ENCODE assay signal across 11 cellular contexts in genomic region chr3:172515130-172515918, GRCh38. TPM values are rescaled to one million over a fixed set of nuclear protein-coding genes. Genes with fewer than 3 reads are reported as not detected.
DNase-seq lines count a peak whose midpoint lies in the region; ATAC-seq, FAIRE-seq and TF ChIP-seq lines count a peak whose summit lies in the region.
"Had no signal": no experiment of that assay in that cellular context is flagged by ENCODE, and none has a peak within 500 bp of the region (broad histone marks: within the 10 kb centered on the region; RNA-seq: fewer than 3 reads in every experiment).

No MANE protein-coding gene starts in this region.

- TF ChIP-seq CTCF in heart right ventricle (IDR thresholded peaks at IDR 0.05) (no peak), lower lobe of right lung (IDR thresholded peaks at IDR 0.05) (no peak), upper lobe of right lung (IDR thresholded peaks at IDR 0.05) (no peak)

- H3K36me3 ChIP-seq in heart right ventricle, result peaks cover 0 to 60% (median 13%) of the 10 kb centered on the region in 9 donors
- H3K36me3 ChIP-seq in lower lobe of right lung, result peaks cover 48% of the 10 kb centered on the region
- H3K36me3 ChIP-seq in upper lobe of right lung, result peaks cover 48% of the 10 kb centered on the region

- no peak for FAIRE-seq in frontal cortex (lab: Jason Lieb, UNC)
- FAIRE-seq: pancreas had no signal

- no peaks in the 10 kb centered on the region for H3K9me3 ChIP-seq in heart right ventricle
- no peaks in the 10 kb centered on the region for H3K9me3 ChIP-seq in right cardiac atrium (ENCODE audit: control insufficient read depth, low read length)
- no peaks in the 10 kb centered on the region for H3K9me3 ChIP-seq in lower lobe of right lung
- no peaks in the 10 kb centered on the region for H3K9me3 ChIP-seq in upper lobe of right lung
- H3K9me3 ChIP-seq: pancreas had no signal

- peak overlapping the region in 1 of 10 donors; percentile 10 for H3K4me3 ChIP-seq in heart right ventricle
- no peak overlapping the region for H3K4me3 ChIP-seq in right cardiac atrium (ENCODE audit: low read length)
- H3K4me3 ChIP-seq in lower lobe of right lung, result peak overlapping the region; percentile 1
- no peak overlapping the region for H3K4me3 ChIP-seq in upper lobe of right lung
- H3K4me3 ChIP-seq: pancreas had no signal

- H3K4me1 ChIP-seq in heart right ventricle (peaks cover 9 to 100% (median 54%) of the 10 kb centered on the region in 9 donors), right cardiac atrium (ENCODE audit: control insufficient read depth, insufficient read depth, low read length) (peaks cover 11% of the 10 kb centered on the region), lower lobe of right lung (peaks cover 85% of the 10 kb centered on the region), upper lobe of right lung (peaks cover 78% of the 10 kb centered on the region)

- H3K27me3 ChIP-seq in heart right ventricle, result no peaks in the 10 kb centered on the region
- no peaks in the 10 kb centered on the region for H3K27me3 ChIP-seq in right cardiac atrium (ENCODE audit: control insufficient read depth, insufficient read depth)
- H3K27me3 ChIP-seq in lower lobe of right lung (ENCODE audit: low read depth), result no peaks in the 10 kb centered on the region
- no peaks in the 10 kb centered on the region for H3K27me3 ChIP-seq in upper lobe of right lung
- H3K27me3 ChIP-seq: pancreas had no signal

- peak in 4 of 8 donors; percentile 19 to 26 (median 23) for ATAC-seq in heart right ventricle
- no peak for ATAC-seq in right cardiac atrium
- no peak for ATAC-seq in lower lobe of right lung
- no peak for ATAC-seq in upper lobe of right lung
- no peak for ATAC-seq in GM21825 (IDR thresholded peaks at IDR 0.05; ENCODE audit: unreplicated experiment)

- DNase-seq in heart right ventricle, result no peak
- no peak for DNase-seq in right cardiac atrium
- peak; percentile 28 for DNase-seq in amniotic epithelial cell (ENCODE audit: low read depth)
- DNase-seq in lower lobe of right lung, result no peak
- DNase-seq in upper lobe of right lung, result no peak
- no peak for DNase-seq in GM03348 (ENCODE audit: low spot score)
- DNase-seq in frontal cortex (ENCODE audit: low spot score in 2 of 2), result no peak
- DNase-seq: activated CD4-positive, alpha-beta T cell treated with anti-CD3 and anti-CD28 coated beads, Interleukin-2, amount 50 U/mL, for 4 hours; NCI-H1105; pancreas had no signal

- 51 to 52% methylated on average over 4 of the region's 4 CpGs for WGBS in heart right ventricle, 2 donors
- WGBS in right cardiac atrium, result 53% methylated on average over 4 of the region's 4 CpGs

- H3K27ac ChIP-seq in heart right ventricle (peak overlapping the region in 8 of 10 donors; percentile 49 to 90 (median 74)), right cardiac atrium (ENCODE audit: low read length) (no peak overlapping the region), lower lobe of right lung (peak overlapping the region; percentile 42), upper lobe of right lung (peak overlapping the region; percentile 93)

- intact Hi-C loops in heart right ventricle (cut with DNase I), result loop anchor here in 2 of 10 donors (10.0 kb wide), 1 partner anchor 69 kb away; no protein-coding TSS in a partner anchor
- intact Hi-C loops in right cardiac atrium (cut with DNase I), result loop anchor here in 1 of 4 donors (10.0 kb wide), 1 partner anchor 79 kb away; no protein-coding TSS in a partner anchor
- intact Hi-C loops in lower lobe of right lung (cut with DNase I), result no loop called here
- intact Hi-C loops in upper lobe of right lung (cut with DNase I), result loop anchor here (10.0 kb wide), 1 partner anchor 79 kb away; no protein-coding TSS in a partner anchor

RNA-seq across cellular contexts. Expression of gene TNFSF10, which starts 7.9 kb away (rescaled TPM):
- total RNA-seq in heart right ventricle (10 to 100 TPM in 9 of 10 donors, 1 to 10 TPM in 1; 4.7 to 51.5 (median 18.9) TPM), right cardiac atrium (10 to 100 TPM in 3 of 4 donors, 1 to 10 TPM in 1; 9.6 to 23.0 (median 13.3) TPM), lower lobe of right lung (168 TPM), upper lobe of right lung (140 TPM), frontal cortex (2.9 TPM)
- polyA plus RNA-seq in heart right ventricle (10 to 100 TPM; 17.2 to 17.9 TPM), right cardiac atrium (21.2 TPM)
